In the genomic region with DNA sequence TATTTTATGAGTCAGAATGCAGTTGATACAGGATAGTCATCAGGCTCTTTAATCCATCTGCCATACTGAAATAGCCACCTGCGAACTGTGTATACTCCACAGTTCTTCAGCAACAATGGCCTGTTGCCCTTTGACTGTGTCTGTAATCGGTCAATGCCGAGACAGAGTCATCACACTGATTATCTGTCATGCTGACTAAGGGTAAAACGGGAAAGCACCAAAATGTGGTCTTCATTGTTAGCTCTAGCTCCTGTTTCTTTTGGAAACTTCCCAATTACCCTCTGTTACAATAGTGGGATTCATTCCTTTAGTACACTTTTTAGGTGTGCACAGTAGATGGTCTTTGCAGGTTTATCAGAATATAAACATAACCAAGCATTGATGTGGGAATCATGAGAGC, we compare ENCODE assay signal across 37 cellular contexts.
"Had no signal": no experiment of that assay in that cellular context is flagged by ENCODE, and none has a peak within 500 bp of the region (broad histone marks: within the 10 kb centered on the region; RNA-seq: fewer than 3 reads in every experiment).

No MANE protein-coding gene starts in this region.

- H3K27me3 Mint-ChIP-seq: activated B cell treated with CpG ODN at 0.5 μM for 24 hours; activated CD4-positive, alpha-beta memory T cell treated with anti-CD3 and anti-CD28 coated beads for 36 hours; activated CD4-positive, alpha-beta T cell treated with anti-CD3 and anti-CD28 coated beads, Interleukin-2, amount 10 ng/mL, durations not matched to agents 24 days and 14 days; activated CD8-positive, alpha-beta memory T cell treated with anti-CD3 and anti-CD28 coated beads, Interleukin-2, amount 10 ng/mL, durations not matched to agents 7 days and 5 days; activated CD8-positive, alpha-beta T cell treated with anti-CD3 and anti-CD28 coated beads for 36 hours; activated naive CD4-positive, alpha-beta T cell treated with anti-CD3 and anti-CD28 coated beads, Interleukin-2, amount 10 ng/mL, durations not matched to agents 7 days and 5 days; activated naive CD4-positive, alpha-beta T cell treated with anti-CD3 and anti-CD28 coated beads, Interleukin-2, amount 50 U/mL, for 24 hours; activated naive CD8-positive, alpha-beta T cell; activated naive CD8-positive, alpha-beta T cell treated with anti-CD3 and anti-CD28 coated beads, Interleukin-2, amount 10 ng/mL, durations not matched to agents 7 days and 5 days; activated naive CD8-positive, alpha-beta T cell treated with anti-CD3 and anti-CD28 coated beads, Interleukin-2, amount 50 U/mL, for 24 hours; activated T-cell treated with anti-CD3 and anti-CD28 coated beads, Interleukin-2, amount 50 U/mL, for 24 hours; brain; central memory CD8-positive, alpha-beta T cell had no signal

- ATAC-seq: activated CD8-positive, alpha-beta memory T cell treated with anti-CD3 and anti-CD28 coated beads, Interleukin-2, amount 10 ng/mL, durations not matched to agents 7 days and 5 days; activated CD8-positive, alpha-beta T cell treated with anti-CD3 and anti-CD28 coated beads for 36 hours; activated naive CD8-positive, alpha-beta T cell treated with anti-CD3 and anti-CD28 coated beads, Interleukin-2, amount 50 U/mL, for 24 hours had no signal

- H3K4me1 ChIP-seq: ascending aorta had no signal

- H3K36me3 Mint-ChIP-seq: activated CD4-positive, alpha-beta memory T cell treated with anti-CD3 and anti-CD28 coated beads for 36 hours; activated CD8-positive, alpha-beta memory T cell treated with anti-CD3 and anti-CD28 coated beads, Interleukin-2, amount 10 ng/mL, durations not matched to agents 7 days and 5 days; activated naive CD4-positive, alpha-beta T cell treated with anti-CD3 and anti-CD28 coated beads, Interleukin-2, amount 10 ng/mL, durations not matched to agents 7 days and 5 days; activated naive CD4-positive, alpha-beta T cell treated with anti-CD3 and anti-CD28 coated beads, Interleukin-2, amount 50 U/mL, for 24 hours; activated naive CD8-positive, alpha-beta T cell; activated naive CD8-positive, alpha-beta T cell treated with anti-CD3 and anti-CD28 coated beads, Interleukin-2, amount 10 ng/mL, durations not matched to agents 7 days and 5 days; brain had no signal

- DNase-seq: activated B cell treated with CpG ODN at 0.5 μM for 24 hours; activated CD4-positive, alpha-beta memory T cell treated with anti-CD3 and anti-CD28 coated beads for 36 hours; activated CD4-positive, alpha-beta T cell treated with anti-CD3 and anti-CD28 coated beads for 4 hours; activated CD4-positive, alpha-beta T cell treated with anti-CD3 and anti-CD28 coated beads, Interleukin-2, amount 10 ng/mL, durations not matched to agents 24 days and 14 days; activated CD4-positive, alpha-beta T cell treated with anti-CD3 and anti-CD28 coated beads, Interleukin-2, amount 50 U/mL, for 1 hour; activated CD4-positive, alpha-beta T cell treated with anti-CD3 and anti-CD28 coated beads, Interleukin-2, amount 50 U/mL, for 4 hours; activated CD4-positive, CD25-positive, alpha-beta regulatory T cell treated with anti-CD3 and anti-CD28 coated beads, Interleukin-2, amount 50 U/mL, for 72 hours; activated CD8-positive, alpha-beta memory T cell treated with anti-CD3 and anti-CD28 coated beads for 24 hours; activated CD8-positive, alpha-beta memory T cell treated with anti-CD3 and anti-CD28 coated beads, Interleukin-2, amount 10 ng/mL, durations not matched to agents 7 days and 5 days; activated CD8-positive, alpha-beta memory T cell treated with anti-CD3 and anti-CD28 coated beads, Interleukin-2, amount 50 U/mL, for 48 hours; activated CD8-positive, alpha-beta T cell treated with anti-CD3 and anti-CD28 coated beads for 36 hours; activated effector memory CD4-positive, alpha-beta T cell treated with Interleukin-2 at 50 U/mL for 16 hours; activated gamma-delta T cell; activated naive CD4-positive, alpha-beta T cell treated with anti-CD3 and anti-CD28 coated beads, Interleukin-2, amount 10 ng/mL, durations not matched to agents 7 days and 5 days; activated naive CD4-positive, alpha-beta T cell treated with Interleukin-2 at 50 U/mL for 16 hours; activated naive CD8-positive, alpha-beta T cell treated with anti-CD3 and anti-CD28 coated beads, Interleukin-2, amount 10 ng/mL, durations not matched to agents 7 days and 5 days; activated naive CD8-positive, alpha-beta T cell treated with anti-CD3 and anti-CD28 coated beads, Interleukin-2, amount 50 U/mL, for 24 hours; activated T-cell treated with anti-CD3 and anti-CD28 coated beads, Interleukin-2, amount 50 U/mL, for 24 hours; activated T-cell treated with anti-CD3 and anti-CD28 coated beads, Interleukin-2, amount 50 U/mL, for 48 hours; amygdala; anterior cingulate cortex; caudate nucleus; cerebellar nuclear complex; T-helper 2 cell; T-helper 9 cell had no signal

- H3K9me3 Mint-ChIP-seq: activated CD4-positive, alpha-beta T cell treated with anti-CD3 and anti-CD28 coated beads, Interleukin-2, amount 10 ng/mL, durations not matched to agents 24 days and 14 days; activated CD8-positive, alpha-beta T cell treated with anti-CD3 and anti-CD28 coated beads for 36 hours; activated naive CD4-positive, alpha-beta T cell treated with anti-CD3 and anti-CD28 coated beads, Interleukin-2, amount 10 ng/mL, durations not matched to agents 7 days and 5 days; brain had no signal

- H3K27ac Mint-ChIP-seq: activated B cell treated with CpG ODN at 0.5 μM for 24 hours; activated CD4-positive, alpha-beta memory T cell treated with anti-CD3 and anti-CD28 coated beads for 36 hours; activated CD4-positive, alpha-beta T cell treated with anti-CD3 and anti-CD28 coated beads, Interleukin-2, amount 10 ng/mL, durations not matched to agents 24 days and 14 days; activated CD8-positive, alpha-beta memory T cell treated with anti-CD3 and anti-CD28 coated beads, Interleukin-2, amount 10 ng/mL, durations not matched to agents 7 days and 5 days; activated CD8-positive, alpha-beta T cell treated with anti-CD3 and anti-CD28 coated beads for 36 hours; activated naive CD4-positive, alpha-beta T cell treated with anti-CD3 and anti-CD28 coated beads, Interleukin-2, amount 10 ng/mL, durations not matched to agents 7 days and 5 days; activated naive CD4-positive, alpha-beta T cell treated with anti-CD3 and anti-CD28 coated beads, Interleukin-2, amount 50 U/mL, for 24 hours; activated naive CD8-positive, alpha-beta T cell; activated naive CD8-positive, alpha-beta T cell treated with anti-CD3 and anti-CD28 coated beads, Interleukin-2, amount 10 ng/mL, durations not matched to agents 7 days and 5 days; activated naive CD8-positive, alpha-beta T cell treated with anti-CD3 and anti-CD28 coated beads, Interleukin-2, amount 50 U/mL, for 24 hours; activated T-cell treated with anti-CD3 and anti-CD28 coated beads, Interleukin-2, amount 50 U/mL, for 24 hours; activated T-helper 2 cell treated with anti-CD3 and anti-CD28 coated beads, Interferon-gamma antibody, Interleukin-2, Interleukin-4, amounts not matched to agents 10 μg/mL and 5 μg/mL and 100 μg/mL, durations not matched to agents 14 hours and 24 hours and 36 hours; brain; T-helper 1 cell treated with Interleukin-12 subunit alpha and Interleukin-12 subunit beta and Interleukin-4 antibody, amounts not matched to agents 30 μg/mL and 1 μg/mL, for 36 hours; T-helper 2 cell treated with Interferon-gamma antibody and Interleukin-4, amounts not matched to agents 5 μg/mL and 100 μg/mL, for 36 hours had no signal

- H3K36me3 ChIP-seq: ascending aorta, cardiac muscle cell had no signal

- H3K27me3 ChIP-seq: ascending aorta, cardiac muscle cell had no signal

- H3K4me3 Mint-ChIP-seq: activated B cell treated with CpG ODN at 0.5 μM for 24 hours; activated CD4-positive, alpha-beta memory T cell treated with anti-CD3 and anti-CD28 coated beads for 36 hours; activated CD4-positive, alpha-beta T cell treated with anti-CD3 and anti-CD28 coated beads, Interleukin-2, amount 10 ng/mL, durations not matched to agents 24 days and 14 days; activated CD8-positive, alpha-beta memory T cell treated with anti-CD3 and anti-CD28 coated beads, Interleukin-2, amount 10 ng/mL, durations not matched to agents 7 days and 5 days; activated CD8-positive, alpha-beta T cell treated with anti-CD3 and anti-CD28 coated beads for 36 hours; activated naive CD4-positive, alpha-beta T cell treated with anti-CD3 and anti-CD28 coated beads, Interleukin-2, amount 10 ng/mL, durations not matched to agents 7 days and 5 days; activated naive CD4-positive, alpha-beta T cell treated with anti-CD3 and anti-CD28 coated beads, Interleukin-2, amount 50 U/mL, for 24 hours; activated naive CD8-positive, alpha-beta T cell; activated naive CD8-positive, alpha-beta T cell treated with anti-CD3 and anti-CD28 coated beads, Interleukin-2, amount 10 ng/mL, durations not matched to agents 7 days and 5 days; activated naive CD8-positive, alpha-beta T cell treated with anti-CD3 and anti-CD28 coated beads, Interleukin-2, amount 50 U/mL, for 24 hours; activated T-cell treated with anti-CD3 and anti-CD28 coated beads, Interleukin-2, amount 50 U/mL, for 24 hours; brain; central memory CD8-positive, alpha-beta T cell; T-helper 1 cell treated with Interleukin-12 subunit alpha and Interleukin-12 subunit beta and Interleukin-4 antibody, amounts not matched to agents 30 μg/mL and 1 μg/mL, for 36 hours; T-helper 2 cell treated with Interferon-gamma antibody and Interleukin-4, amounts not matched to agents 5 μg/mL and 100 μg/mL, for 36 hours had no signal

- FAIRE-seq: bronchial epithelial cell, TTC549 had no signal

- H3K9me3 ChIP-seq: ascending aorta had no signal

- H3K27ac ChIP-seq: ascending aorta, cardiac muscle cell, VCaP had no signal

- H3K4me1 Mint-ChIP-seq: activated B cell treated with CpG ODN at 0.5 μM for 24 hours; activated CD4-positive, alpha-beta T cell treated with anti-CD3 and anti-CD28 coated beads, Interleukin-2, amount 10 ng/mL, durations not matched to agents 24 days and 14 days; activated CD8-positive, alpha-beta memory T cell treated with anti-CD3 and anti-CD28 coated beads, Interleukin-2, amount 10 ng/mL, durations not matched to agents 7 days and 5 days; activated naive CD4-positive, alpha-beta T cell treated with anti-CD3 and anti-CD28 coated beads, Interleukin-2, amount 10 ng/mL, durations not matched to agents 7 days and 5 days; activated naive CD4-positive, alpha-beta T cell treated with anti-CD3 and anti-CD28 coated beads, Interleukin-2, amount 50 U/mL, for 24 hours; activated naive CD8-positive, alpha-beta T cell treated with anti-CD3 and anti-CD28 coated beads, Interleukin-2, amount 10 ng/mL, durations not matched to agents 7 days and 5 days; activated naive CD8-positive, alpha-beta T cell treated with anti-CD3 and anti-CD28 coated beads, Interleukin-2, amount 50 U/mL, for 24 hours; brain; central memory CD8-positive, alpha-beta T cell had no signal

- H3K4me3 ChIP-seq: ascending aorta, cardiac muscle cell had no signal
